Comparison of ENCODE assay signal across 10 cellular contexts in the genomic region with DNA sequence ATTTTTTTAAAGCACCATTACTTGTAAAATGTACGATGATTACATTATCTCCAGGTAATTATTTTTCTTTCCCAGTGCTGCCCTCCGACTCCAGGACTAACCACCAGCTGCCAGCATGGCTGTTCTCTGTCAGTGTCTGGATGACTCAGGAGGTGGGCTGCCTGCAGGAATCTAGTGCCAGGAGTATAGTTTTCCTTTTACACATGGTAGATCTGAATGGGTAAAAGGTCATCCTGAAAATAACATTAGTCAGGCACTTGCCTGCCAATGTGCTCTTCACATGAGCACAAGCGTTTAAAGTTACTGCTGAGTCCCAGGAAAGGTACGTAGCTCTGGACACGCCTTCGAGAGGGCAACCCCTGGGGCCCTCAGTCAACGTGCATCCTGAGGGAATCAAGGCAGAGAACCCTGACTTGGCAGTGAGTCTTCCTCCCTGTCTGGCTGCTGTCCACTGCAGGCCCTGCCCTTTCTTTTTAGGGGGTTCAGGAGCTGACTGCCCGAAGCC.
DNase-seq lines count a peak whose midpoint lies in the region; ATAC-seq lines count a peak whose summit lies in the region.
"Had no signal": no experiment of that assay in that cellular context is flagged by ENCODE, and none has a peak within 500 bp of the region (broad histone marks: within the 10 kb centered on the region; RNA-seq: fewer than 3 reads in every experiment).

No MANE protein-coding gene starts in this region.

- DNase-seq in AG08396 (ENCODE audit: low spot score) (peak; percentile 70), NCI-H446 treated with DMSO at 0.1 percent for 48 hours (lab: John Stamatoyannopoulos, UW) (peak; percentile 20), dedifferentiated amniotic fluid mesenchymal stem cell (ENCODE audit: extremely low spot score) (peak; percentile 63), GM03348 (ENCODE audit: low spot score) (no peak)
- DNase-seq in NK-92 treated with Interleukin-12 subunit alpha and Interleukin-12 subunit beta, amount 100 ng/mL, for 24 hours (lab: John Stamatoyannopoulos, UW), result no peak
- DNase-seq: NCI-H1092 had no signal

- H3K27me3 ChIP-seq in muscle layer of duodenum (ENCODE audit: low read depth, low read length), result no peaks in the 10 kb centered on the region
- H3K27me3 ChIP-seq: suprapubic skin had no signal

- peak overlapping the region; percentile 92 for H3K27ac ChIP-seq in muscle layer of duodenum (ENCODE audit: low read length)
- H3K27ac ChIP-seq: suprapubic skin had no signal

- H3K9me3 ChIP-seq in muscle layer of duodenum (ENCODE audit: control insufficient read depth in 1 of 2, low read length in 2 of 2), result no peaks in the 10 kb centered on the region
- H3K9me3 ChIP-seq: suprapubic skin had no signal

- H3K4me3 ChIP-seq in muscle layer of duodenum (ENCODE audit: low read depth in 1 of 2, low read length in 2 of 2), result peak overlapping the region in 1 of 2 donors; percentile 76

- peaks cover 16 to 27% of the 10 kb centered on the region in 2 donors for H3K4me1 ChIP-seq in muscle layer of duodenum (ENCODE audit: control insufficient read depth in 1 of 2, insufficient read depth in 2 of 2, low read length in 2 of 2)

- no peak for ATAC-seq in GM21381 (IDR thresholded peaks at IDR 0.05; ENCODE audit: unreplicated experiment)
- no peak for ATAC-seq in HG02588 (IDR thresholded peaks at IDR 0.05; ENCODE audit: unreplicated experiment)

- peaks cover 12 to 21% of the 10 kb centered on the region in 2 donors for H3K36me3 ChIP-seq in muscle layer of duodenum (ENCODE audit: control insufficient read depth in 1 of 2, insufficient read depth in 2 of 2, low read length in 2 of 2)

Comparison
In these comparisons a context has a peak if more than half of its experiments do, and no peak if none do; other contexts are left out.
1. DNase-seq: peak in AG08396 (single experiment), NCI-H446 treated with DMSO at 0.1 percent for 48 hours (single experiment) and dedifferentiated amniotic fluid mesenchymal stem cell (single experiment); none in GM03348 (single experiment) and NK-92 treated with Interleukin-12 subunit alpha and Interleukin-12 subunit beta, amount 100 ng/mL, for 24 hours (single experiment).